1 cellular context compared by ENCODE assay signal in genomic region chr20:47982574-47983360, GRCh38.
TF ChIP-seq lines count a peak whose summit lies in the region.

No MANE protein-coding gene starts in this region.

TF ChIP-seq in HepG2, 621 proteins besides CTCF, POLR2A, EP300 and RAD21 (continued from another document):
- TF ChIP-seq USF2 (IDR thresholded peaks at IDR 0.05; ENCODE audit: low read depth, low read length) (0 out of 2 replicates have a peak, but pooled peaks have one; percentile 3), USF2 (CRISPR knock-in tag; IDR thresholded peaks at IDR 0.05; ENCODE audit: borderline replicate concordance) (no peak), ZNF720 (CRISPR knock-in tag; IDR thresholded peaks at IDR 0.05) (no peak), SRF (IDR thresholded peaks at IDR 0.05; ENCODE audit: low read depth, low read length) (no peak), POGZ (CRISPR knock-in tag; IDR thresholded peaks at IDR 0.05) (no peak), BATF2 (CRISPR knock-in tag; IDR thresholded peaks at IDR 0.05) (no peak), NFIB (CRISPR knock-in tag; IDR thresholded peaks at IDR 0.05; ENCODE audit: borderline replicate concordance) (no peak), ZNF687 (CRISPR knock-in tag; IDR thresholded peaks at IDR 0.05) (peak; percentile 29; the same call in 1 of the 2 replicates), MEF2D (CRISPR knock-in tag; IDR thresholded peaks at IDR 0.05) (no peak), RFXAP (CRISPR knock-in tag; IDR thresholded peaks at IDR 0.05; ENCODE audit: borderline replicate concordance) (no peak), PRPF4 (IDR thresholded peaks at IDR 0.05; ENCODE audit: low read depth, low read length, poor library complexity, severe bottlenecking) (no peak), ZIK1 (CRISPR knock-in tag; IDR thresholded peaks at IDR 0.05; ENCODE audit: borderline replicate concordance, low read depth) (no peak), NR2F2 (IDR thresholded peaks at IDR 0.05; ENCODE audit: borderline replicate concordance, low read depth) (no peak), SRSF4 (IDR thresholded peaks at IDR 0.05; ENCODE audit: low read depth, low read length, poor library complexity, severe bottlenecking) (no peak), EED (CRISPR knock-in tag; IDR thresholded peaks at IDR 0.05) (no peak), HMG20A (CRISPR knock-in tag; IDR thresholded peaks at IDR 0.05; ENCODE audit: borderline replicate concordance) (no peak), THYN1 (CRISPR knock-in tag; IDR thresholded peaks at IDR 0.05; ENCODE audit: borderline replicate concordance, low read depth) (no peak), NR2F6 (IDR thresholded peaks at IDR 0.05) (peak; percentile 21; the same call in 1 of the 2 replicates), NR2F6 (CRISPR knock-in tag; IDR thresholded peaks at IDR 0.05) (no peak), EEA1 (CRISPR knock-in tag; IDR thresholded peaks at IDR 0.05; ENCODE audit: borderline replicate concordance) (no peak), ZBED4 (CRISPR knock-in tag; IDR thresholded peaks at IDR 0.05; ENCODE audit: borderline replicate concordance) (no peak), ZNF607 (CRISPR knock-in tag; IDR thresholded peaks at IDR 0.05; ENCODE audit: borderline replicate concordance) (no peak), AKNA (CRISPR knock-in tag; IDR thresholded peaks at IDR 0.05; ENCODE audit: borderline replicate concordance) (no peak), ZNF672 (CRISPR knock-in tag; IDR thresholded peaks at IDR 0.05) (no peak), GMEB2 (CRISPR knock-in tag; IDR thresholded peaks at IDR 0.05; ENCODE audit: low read depth) (no peak), HIC2 (CRISPR knock-in tag; IDR thresholded peaks at IDR 0.05; ENCODE audit: low read depth) (no peak), SOX13 (IDR thresholded peaks at IDR 0.05) (no peak), SOX13 (CRISPR knock-in tag; conservative IDR thresholded peaks at IDR 0.05 in 1 of 2, IDR thresholded peaks at IDR 0.05 in 1 of 2) (no peak), ZNF121 (CRISPR knock-in tag; IDR thresholded peaks at IDR 0.05) (no peak)
